ENCODE assay signal across 15 cellular contexts in the genomic region with DNA sequence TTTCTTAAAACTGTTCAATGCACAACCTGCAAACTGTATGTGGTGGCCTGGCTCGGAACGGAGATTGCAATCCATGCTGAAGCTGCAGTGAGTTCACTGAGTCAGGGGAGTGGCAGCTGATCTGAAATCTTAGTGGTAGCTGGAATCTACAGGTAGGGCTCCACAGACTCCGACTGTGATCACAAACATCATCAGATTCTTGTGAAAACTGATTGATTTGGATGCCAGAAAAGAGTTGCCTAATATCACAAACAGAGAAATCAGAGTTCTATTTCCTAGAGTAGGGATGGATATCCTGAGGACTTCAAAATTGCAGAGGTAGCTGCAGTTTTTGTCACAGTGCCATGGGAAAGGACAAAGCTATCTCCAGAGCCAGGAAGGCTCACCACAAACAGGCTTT.
"Had no signal": no experiment of that assay in that cellular context is flagged by ENCODE, and none has a peak within 500 bp of the region (broad histone marks: within the 10 kb centered on the region; RNA-seq: fewer than 3 reads in every experiment).

No MANE protein-coding gene starts in this region.

- H3K27ac ChIP-seq: ascending aorta, breast epithelium, gastroesophageal sphincter, left lung, ovary, tibial nerve had no signal

- H3K9me3 ChIP-seq: ascending aorta, breast epithelium, gastroesophageal sphincter, left lung, ovary, tibial nerve had no signal

- DNase-seq: activated naive CD4-positive, alpha-beta T cell treated with anti-CD3 and anti-CD28 coated beads, Interleukin-2, amount 10 ng/mL, durations not matched to agents 7 days and 5 days; dermis blood vessel endothelial cell; effector memory CD8-positive, alpha-beta T cell; left lung; mesenchymal stem cell; ovary; stimulated activated CD4-positive, alpha-beta T cell treated with anti-CD3 and anti-CD28 coated beads, Interleukin-2, amount 100 ng/mL, for 48 hours; stimulated activated naive CD4-positive, alpha-beta T cell treated with Interleukin-2 at 50 U/mL for 16 hours; substantia nigra had no signal

- H3K4me1 ChIP-seq: ascending aorta, breast epithelium, gastroesophageal sphincter, left lung had no signal

- H3K36me3 ChIP-seq: ascending aorta, breast epithelium, gastroesophageal sphincter, left lung, ovary, tibial nerve had no signal

- H3K4me3 ChIP-seq: ascending aorta, breast epithelium, gastroesophageal sphincter, left lung, ovary, tibial nerve had no signal

- ATAC-seq: activated CD4-positive, CD25-positive, alpha-beta regulatory T cell treated with anti-CD3 and anti-CD28 coated beads, Interleukin-2, amount 50 U/mL, for 24 hours; activated T-helper 17 cell treated with anti-CD3 and anti-CD28 coated beads, Interleukin-2, amount 50 U/mL, for 72 hours; effector memory CD8-positive, alpha-beta T cell; gastroesophageal sphincter; left lung had no signal

- H3K27me3 ChIP-seq: ascending aorta, breast epithelium, left lung, ovary had no signal
